In the genomic region with DNA sequence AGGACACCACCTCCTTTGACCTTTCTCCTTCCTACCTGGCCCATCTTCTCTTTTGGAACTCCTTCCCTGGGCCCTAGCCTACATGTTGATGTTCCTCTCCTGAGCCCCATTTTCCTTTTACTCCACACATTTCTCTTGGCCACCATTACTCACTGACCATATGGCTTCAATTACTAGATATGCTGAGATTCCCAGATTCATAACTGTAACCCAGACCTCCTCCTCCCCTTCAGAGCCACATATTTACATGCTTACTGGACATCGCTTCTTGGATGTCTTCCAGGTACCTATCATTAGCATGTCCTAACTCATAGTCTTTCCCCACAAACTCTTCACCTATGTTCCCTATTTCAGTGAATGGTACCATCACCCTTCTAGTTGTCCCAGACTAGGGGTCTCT, we compare ENCODE assay signal across 20 cellular contexts. TPM values are rescaled to one million over a fixed set of nuclear protein-coding genes. Genes with fewer than 3 reads are reported as not detected.
DNase-seq lines count a peak whose midpoint lies in the region; ATAC-seq and TF ChIP-seq lines count a peak whose summit lies in the region.
"Had no signal": no experiment of that assay in that cellular context is flagged by ENCODE, and none has a peak within 500 bp of the region (broad histone marks: within the 10 kb centered on the region; RNA-seq: fewer than 3 reads in every experiment).

No MANE protein-coding gene starts in this region.

- WGBS in esophagus muscularis mucosa: 57% methylated on average over 1 of the region's 1 CpG

- TF ChIP-seq EP300 in esophagus muscularis mucosa (IDR thresholded peaks at IDR 0.05): no peak

- POLR2A ChIA-PET in MCF 10A (lab: Yijun Ruan, JAX): interaction anchor here (0.6 to 0.9 kb wide), 2 partner anchors 8 to 458 kb away, joined by 3 read pairs; no protein-coding TSS in a partner anchor

- H3K27ac Mint-ChIP-seq in MCF 10A (ENCODE audit: low read depth, unreplicated experiment): no peak overlapping the region
- H3K27ac Mint-ChIP-seq: nephron had no signal

- ATAC-seq in GM18867 (IDR thresholded peaks at IDR 0.05; ENCODE audit: unreplicated experiment) (no peak), GM18909 (IDR thresholded peaks at IDR 0.05; ENCODE audit: poor library complexity, unreplicated experiment) (no peak)
- ATAC-seq: upper lobe of right lung had no signal

- no peaks in the 10 kb centered on the region for H3K4me1 Mint-ChIP-seq in MCF 10A (ENCODE audit: insufficient read depth, unreplicated experiment)
- H3K4me1 Mint-ChIP-seq: nephron had no signal

- CTCF ChIA-PET in MCF 10A (lab: Yijun Ruan, JAX): no interaction called here

- H3K9me3 ChIP-seq in breast epithelium: peaks cover 12 to 20% of the 10 kb centered on the region in 2 donors
- peaks cover 0 to 8% (median 3%) of the 10 kb centered on the region in 4 donors for H3K9me3 ChIP-seq in esophagus muscularis mucosa
- H3K9me3 ChIP-seq: upper lobe of right lung had no signal

- no peak overlapping the region for H3K4me3 Mint-ChIP-seq in MCF 10A (ENCODE audit: unreplicated experiment)
- H3K4me3 Mint-ChIP-seq: nephron had no signal

- TF ChIP-seq POLR2A in breast epithelium (IDR thresholded peaks at IDR 0.05): no peak
- no peak for TF ChIP-seq POLR2A in esophagus muscularis mucosa (IDR thresholded peaks at IDR 0.05; ENCODE audit: low read depth)

- no peaks in the 10 kb centered on the region for H3K27me3 Mint-ChIP-seq in MCF 10A (ENCODE audit: insufficient read depth, unreplicated experiment)

- DNase-seq in MCF 10A (ENCODE audit: unreplicated experiment): peak; percentile 72
- no peak for DNase-seq in breast epithelium (ENCODE audit: low spot score in 2 of 2)
- DNase-seq in amniotic epithelial cell (ENCODE audit: low read depth): peak; percentile 91
- peak; percentile 97 for DNase-seq in fibroblast of the aortic adventitia (ENCODE audit: low read depth)
- no peak for DNase-seq in esophagus muscularis mucosa (ENCODE audit: extremely low spot score)
- no peak for DNase-seq in NCI-H2171 (lab: John Stamatoyannopoulos, UW)
- DNase-seq: activated naive CD4-positive, alpha-beta T cell treated with anti-CD3 and anti-CD28 coated beads, Interleukin-2, amount 50 U/mL, for 16 hours; COR-L47; GOT3; KBM-7; NCI-H146; NCI-H446 treated with DMSO at 0.1 percent for 48 hours; stimulated activated CD4-positive, alpha-beta T cell treated with anti-CD3 and anti-CD28 coated beads, Interleukin-4, amount 100 ng/mL, for 24 hours; upper lobe of right lung; WERI-Rb-1 had no signal

- TF ChIP-seq CTCF in MCF 10A (IDR thresholded peaks at IDR 0.05; ENCODE audit: unreplicated experiment) (no peak), breast epithelium (IDR thresholded peaks at IDR 0.05) (no peak), fibroblast of the aortic adventitia (IDR thresholded peaks at IDR 0.05; ENCODE audit: insufficient read depth, low read length) (no peak), esophagus muscularis mucosa (IDR thresholded peaks at IDR 0.05) (no peak)

- no peaks in the 10 kb centered on the region for H3K27me3 ChIP-seq in breast epithelium
- H3K27me3 ChIP-seq in esophagus muscularis mucosa: no peaks in the 10 kb centered on the region
- H3K27me3 ChIP-seq: right atrium auricular region, upper lobe of right lung had no signal

- H3K27ac ChIP-seq in breast epithelium (no peak overlapping the region), esophagus muscularis mucosa (replicated peaks in 1 of 4) (no peak overlapping the region)
- H3K27ac ChIP-seq: 22Rv1, right atrium auricular region, upper lobe of right lung, WERI-Rb-1 had no signal

- intact Hi-C loops in MCF 10A (cut with micrococcal nuclease) (no loop called here), breast epithelium (cut with DNase I; ENCODE audit: low total_unique reads) (no loop called here), esophagus muscularis mucosa (cut with DNase I) (no loop called here)

- no TSS peak for BruUV-seq in MCF 10A (replicated peaks; lab: Mats Ljungman, UMichigan)

- no peaks in the 10 kb centered on the region for H3K36me3 Mint-ChIP-seq in MCF 10A (ENCODE audit: insufficient read depth, unreplicated experiment)

- H3K4me3 ChIP-seq in breast epithelium (no peak overlapping the region), fibroblast of the aortic adventitia (ENCODE audit: low read depth, low read length) (no peak overlapping the region), esophagus muscularis mucosa (no peak overlapping the region)
- H3K4me3 ChIP-seq: right atrium auricular region, upper lobe of right lung had no signal

- peaks cover 11% of the 10 kb centered on the region for H3K9me3 Mint-ChIP-seq in MCF 10A (ENCODE audit: unreplicated experiment)

- H3K4me1 ChIP-seq in breast epithelium (no peaks in the 10 kb centered on the region), esophagus muscularis mucosa (no peaks in the 10 kb centered on the region)
- H3K4me1 ChIP-seq: right atrium auricular region, upper lobe of right lung had no signal

- H3K36me3 ChIP-seq in breast epithelium: no peaks in the 10 kb centered on the region
- H3K36me3 ChIP-seq in esophagus muscularis mucosa: no peaks in the 10 kb centered on the region
- H3K36me3 ChIP-seq: right atrium auricular region, upper lobe of right lung, WERI-Rb-1 had no signal

RNA-seq across cellular contexts. Expression of a gene that starts 24.4 kb away (rescaled TPM):
- total RNA-seq in MCF 10A (2022): 12.1 and 15.1 TPM in 2 replicates
- total RNA-seq in breast epithelium: 1 to 10 TPM in 2 of 3 donors, under 1 TPM in 1; 0.64 to 5.0 (median 3.9) TPM
- 16.5 and 47.8 TPM in 2 replicates for total RNA-seq in fibroblast of the aortic adventitia (ENCODE audit: low replicate concordance)
- 1 to 10 TPM; 1.3 to 3.8 (median 1.9) TPM for total RNA-seq in esophagus muscularis mucosa

Comparison
In these comparisons a context has a peak if more than half of its experiments do, and no peak if none do; other contexts are left out.
1. DNase-seq: peak in MCF 10A (single experiment), amniotic epithelial cell (single experiment) and fibroblast of the aortic adventitia (single experiment); none in breast epithelium (0 of 2), esophagus muscularis mucosa (single experiment) and NCI-H2171 (single experiment).